Comparison of ENCODE assay signal across 12 cellular contexts in genomic region chr21:44916965-44917364, GRCh38. TPM values are rescaled to one million over a fixed set of nuclear protein-coding genes. Genes with fewer than 3 reads are reported as not detected.
DNase-seq lines count a peak whose midpoint lies in the region; ATAC-seq, FAIRE-seq and TF ChIP-seq lines count a peak whose summit lies in the region.
"Had no signal": no experiment of that assay in that cellular context is flagged by ENCODE, and none has a peak within 500 bp of the region (broad histone marks: within the 10 kb centered on the region; RNA-seq: fewer than 3 reads in every experiment).

No MANE protein-coding gene starts in this region.

- peaks cover 75% of the 10 kb centered on the region for H3K4me1 Mint-ChIP-seq in CD8-positive, alpha-beta T cell (ENCODE audit: low read depth)
- H3K4me1 Mint-ChIP-seq in astrocyte (ENCODE audit: low read depth, unreplicated experiment) = peaks cover 1% of the 10 kb centered on the region

- intact Hi-C loops in CD8-positive, alpha-beta T cell (cut with DNase I, micrococcal nuclease) = no loop called here
- intact Hi-C loops in upper lobe of right lung (cut with DNase I) = no loop called here

- H3K4me3 ChIP-seq in CD8-positive, alpha-beta T cell (ENCODE audit: low read depth, low read length) = no peak overlapping the region
- H3K4me3 ChIP-seq in astrocyte (ENCODE audit: insufficient read depth, low read depth, low read length) (no peak overlapping the region), upper lobe of right lung (no peak overlapping the region)
- H3K4me3 ChIP-seq: tibial artery had no signal

- DNase-seq in CD8-positive, alpha-beta T cell = peak in 1 of 7 experiments; percentile 18
- DNase-seq in M059J (ENCODE audit: low read depth) (peak; percentile 68), astrocyte (ENCODE audit: low read depth) (peak; percentile 34), myocyte (ENCODE audit: low read depth) (peak; percentile 43), NCI-H446 (lab: John Stamatoyannopoulos, UW) (no peak), NCI-H748 (lab: John Stamatoyannopoulos, UW; ENCODE audit: unreplicated experiment) (no peak), upper lobe of right lung (no peak)
- DNase-seq: Karpas-422, NCI-H2107, tibial artery had no signal

- no peak for TF ChIP-seq CTCF in CD8-positive, alpha-beta T cell (IDR thresholded peaks at IDR 0.05)
- TF ChIP-seq CTCF in astrocyte (IDR thresholded peaks at IDR 0.05; ENCODE audit: insufficient read depth, low read depth, low read length) (no peak), upper lobe of right lung (IDR thresholded peaks at IDR 0.05) (no peak)

- H3K27ac Mint-ChIP-seq in CD8-positive, alpha-beta T cell = peak overlapping the region; percentile 95
- H3K27ac Mint-ChIP-seq in astrocyte (ENCODE audit: unreplicated experiment) = no peak overlapping the region

- H3K36me3 ChIP-seq in CD8-positive, alpha-beta T cell (ENCODE audit: insufficient read depth, low read length) = peaks cover 9% of the 10 kb centered on the region
- no peaks in the 10 kb centered on the region for H3K36me3 ChIP-seq in astrocyte (ENCODE audit: insufficient read depth, low read length)
- H3K36me3 ChIP-seq in upper lobe of right lung = no peaks in the 10 kb centered on the region
- H3K36me3 ChIP-seq: tibial artery had no signal

- no peak for ATAC-seq in CD8-positive, alpha-beta T cell
- ATAC-seq in GM19351 (IDR thresholded peaks at IDR 0.05; ENCODE audit: unreplicated experiment) (no peak), upper lobe of right lung (no peak)
- ATAC-seq: left ventricle myocardium superior had no signal

- FAIRE-seq in astrocyte (lab: Jason Lieb, UNC) = no peak

- POLR2A ChIA-PET in CD8-positive, alpha-beta T cell (lab: Charles Lee) = interaction anchor here (0.8 to 3.9 kb wide), 5 partner anchors 10 to 44 kb away, joined by 4 to 51 read pairs (median 5); partner anchors contain the start of gene PTTG1IP

- no peak overlapping the region for H2AFZ ChIP-seq in astrocyte (ENCODE audit: low read depth, low read length)

- CTCF ChIA-PET in CD8-positive, alpha-beta T cell (lab: Charles Lee) = interaction anchor here (1.0 to 6.1 kb wide), 5 partner anchors 11 to 43 kb away, joined by 3 to 51 read pairs (median 29); no protein-coding TSS in a partner anchor

- peak overlapping the region; percentile 96 for H3K4me3 Mint-ChIP-seq in CD8-positive, alpha-beta T cell
- H3K4me3 Mint-ChIP-seq in astrocyte (ENCODE audit: unreplicated experiment) = no peak overlapping the region

- no peaks in the 10 kb centered on the region for H3K27me3 ChIP-seq in CD8-positive, alpha-beta T cell (ENCODE audit: insufficient read depth, low read length)
- H3K27me3 ChIP-seq in astrocyte (ENCODE audit: insufficient read depth, low read length) = peaks cover 22% of the 10 kb centered on the region
- peaks cover 7% of the 10 kb centered on the region for H3K27me3 ChIP-seq in upper lobe of right lung

- H3K27ac ChIP-seq in CD8-positive, alpha-beta T cell (ENCODE audit: low read depth, low read length) = no peak overlapping the region
- H3K27ac ChIP-seq in astrocyte (ENCODE audit: low read depth, low read length) = no peak overlapping the region
- no peak overlapping the region for H3K27ac ChIP-seq in upper lobe of right lung
- H3K27ac ChIP-seq: tibial artery had no signal

- no peaks in the 10 kb centered on the region for H3K9me3 ChIP-seq in CD8-positive, alpha-beta T cell (ENCODE audit: low read length)
- H3K9me3 ChIP-seq in astrocyte (ENCODE audit: insufficient read depth, low read depth, low read length) = no peaks in the 10 kb centered on the region
- H3K9me3 ChIP-seq in upper lobe of right lung = no peaks in the 10 kb centered on the region
- H3K9me3 ChIP-seq: tibial artery had no signal

- H3K36me3 Mint-ChIP-seq in CD8-positive, alpha-beta T cell = peaks cover 40% of the 10 kb centered on the region
- no peaks in the 10 kb centered on the region for H3K36me3 Mint-ChIP-seq in astrocyte (ENCODE audit: low read depth, unreplicated experiment)

- no peaks in the 10 kb centered on the region for H3K79me2 ChIP-seq in astrocyte (ENCODE audit: insufficient read depth, low read length)

- no peaks in the 10 kb centered on the region for H3K9me3 Mint-ChIP-seq in CD8-positive, alpha-beta T cell
- peaks cover 2% of the 10 kb centered on the region for H3K9me3 Mint-ChIP-seq in astrocyte (ENCODE audit: unreplicated experiment)

- H3K4me2 ChIP-seq in astrocyte (ENCODE audit: low read length) = peak overlapping the region; percentile 31

- no peaks in the 10 kb centered on the region for H4K20me1 ChIP-seq in astrocyte (ENCODE audit: insufficient read depth, low read length)

- no peak overlapping the region for H3K9ac ChIP-seq in astrocyte (ENCODE audit: low read length)

- no peaks in the 10 kb centered on the region for H3K27me3 Mint-ChIP-seq in CD8-positive, alpha-beta T cell (ENCODE audit: low read depth)
- H3K27me3 Mint-ChIP-seq in astrocyte (ENCODE audit: low read depth, unreplicated experiment) = peaks cover 62% of the 10 kb centered on the region

- H3K4me1 ChIP-seq in CD8-positive, alpha-beta T cell (ENCODE audit: insufficient read depth, low read length) = peaks cover 75% of the 10 kb centered on the region
- H3K4me1 ChIP-seq in astrocyte (ENCODE audit: insufficient read depth, low read length) = peaks cover 10% of the 10 kb centered on the region
- H3K4me1 ChIP-seq in upper lobe of right lung = peaks cover 41% of the 10 kb centered on the region

RNA-seq across cellular contexts. Expression of gene ITGB2, which starts 3.7 kb away (rescaled TPM):
- 100 to 1,000 TPM; 234 to 245 TPM for total RNA-seq in CD8-positive, alpha-beta T cell
- total RNA-seq in M059J (2014; rRNA removed; shearing (Covaris generic)) = 0.10 TPM in 1 of 2 replicates, not detected in the other
- 0.61 TPM in 1 of 2 replicates, not detected in the other for total RNA-seq in astrocyte
- total RNA-seq in myocyte = 2.2 and 3.2 TPM in 2 replicates
- polyA plus RNA-seq in myocyte (2012) = 19.1 TPM
- total RNA-seq in upper lobe of right lung = 370 TPM

RNA-seq across cellular contexts. Expression of gene SLX9, which starts 22.9 kb away (rescaled TPM):
- total RNA-seq in CD8-positive, alpha-beta T cell = 10 to 100 TPM in 1 of 2 experiments, 1 to 10 TPM in 1; 8.2 to 10.0 TPM
- total RNA-seq in M059J (2014; rRNA removed; shearing (Covaris generic)) = 10.8 and 23.4 TPM in 2 replicates
- total RNA-seq in astrocyte (26.0 and 38.8 TPM in 2 replicates), myocyte (13.6 and 14.9 TPM in 2 replicates), upper lobe of right lung (22.8 TPM)
- polyA plus RNA-seq in myocyte (2012) = 24.5 TPM

RNA-seq across cellular contexts. Expression of gene PTTG1IP, which starts 43.5 kb away (rescaled TPM):
- 10 to 100 TPM; 71.0 to 73.3 TPM for total RNA-seq in CD8-positive, alpha-beta T cell
- 470 and 558 TPM in 2 replicates for total RNA-seq in M059J (2014; rRNA removed; shearing (Covaris generic))
- total RNA-seq in astrocyte = 208 and 240 TPM in 2 replicates
- total RNA-seq in myocyte = 207 and 246 TPM in 2 replicates
- polyA plus RNA-seq in myocyte (2012) = 370 TPM
- total RNA-seq in upper lobe of right lung = 244 TPM

Comparison
In these comparisons a context has a peak if more than half of its experiments do, and no peak if none do; other contexts are left out.
1. DNase-seq: peak in M059J (single experiment), astrocyte (single experiment) and myocyte (single experiment); none in NCI-H446 (0 of 2), NCI-H748 (single experiment) and upper lobe of right lung (single experiment).
2. RNA of gene ITGB2, which starts 3.7 kb away (total RNA-seq): 370 TPM in upper lobe of right lung (single experiment) and 234 to 245 TPM in CD8-positive, alpha-beta T cell; 2.2 to 3.2 TPM in myocyte, 0.61 TPM in astrocyte and 0.10 TPM in M059J; every median in the first group is over 10 times any median in the second.